Comparison of ENCODE assay signal across 9 cellular contexts in genomic region chr1:173206816-173207595, GRCh38. TPM values are rescaled to one million over a fixed set of nuclear protein-coding genes. Genes with fewer than 3 reads are reported as not detected.
A peak's percentile ranks its signal among the peaks of the same experiment; 100 is the strongest.
DNase-seq lines count a peak whose midpoint lies in the region; ATAC-seq and TF ChIP-seq lines count a peak whose summit lies in the region.
"Had no signal": no experiment of that assay in that cellular context is flagged by ENCODE, and none has a peak within 500 bp of the region (broad histone marks: within the 10 kb centered on the region; RNA-seq: fewer than 3 reads in every experiment).

A gene with protein sequence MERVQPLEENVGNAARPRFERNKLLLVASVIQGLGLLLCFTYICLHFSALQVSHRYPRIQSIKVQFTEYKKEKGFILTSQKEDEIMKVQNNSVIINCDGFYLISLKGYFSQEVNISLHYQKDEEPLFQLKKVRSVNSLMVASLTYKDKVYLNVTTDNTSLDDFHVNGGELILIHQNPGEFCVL (minus strand): TSS chr1:173207331. CDS start chr1:173207176, 155 bp downstream.

- peak within 1 kb of the TSS; percentile 78 for H3K18ac ChIP-seq in neuronal stem cell (ENCODE audit: low read length)

- H3K4me1 ChIP-seq in CD4-positive, alpha-beta memory T cell (ENCODE audit: insufficient read depth, low read length): peaks cover 41% of the 10 kb centered on the region
- H3K4me1 ChIP-seq in neuronal stem cell (ENCODE audit: control insufficient read depth in 2 of 2, insufficient read depth in 1 of 2, low read depth in 1 of 2, low read length in 2 of 2): peaks cover 0 to 14% of the 10 kb centered on the region in 2 donors

- peak within 1 kb of the TSS in 1 of 2 donors; percentile 9 for H3K4me3 ChIP-seq in CD4-positive, alpha-beta memory T cell (ENCODE audit: low read length in 2 of 2)
- H3K4me3 ChIP-seq in brain microvascular endothelial cell (ENCODE audit: low read depth, low read length): peak within 1 kb of the TSS; percentile 15
- H3K4me3 ChIP-seq in neuronal stem cell (ENCODE audit: low read length in 2 of 2): no peak within 1 kb of the TSS

- no peak within 1 kb of the TSS for H3K23ac ChIP-seq in neuronal stem cell (ENCODE audit: low read depth, low read length, poor library complexity)

- H2BK5ac ChIP-seq in neuronal stem cell (ENCODE audit: low read length): no peak within 1 kb of the TSS

- DNase-seq in CD4-positive, alpha-beta memory T cell: peak in 1 of 5 donors; percentile 3
- DNase-seq in NOMO-1 treated with dmso at 0.1 percent for 144 hours (lab: John Stamatoyannopoulos, UW; ENCODE audit: unreplicated experiment) (peak; percentile 74), brain microvascular endothelial cell (no peak), neuronal stem cell (ENCODE audit: low spot score) (no peak), inferior parietal cortex (ENCODE audit: extremely low spot score) (no peak)

- H3K36me3 Mint-ChIP-seq in CD4-positive, alpha-beta memory T cell: no peaks in the 10 kb centered on the region

- H3K4ac ChIP-seq in neuronal stem cell (ENCODE audit: low read length): no peak within 1 kb of the TSS

- no peak within 1 kb of the TSS for H3K9ac ChIP-seq in neuronal stem cell (ENCODE audit: low read depth, low read length, poor library complexity)

- H4K91ac ChIP-seq in neuronal stem cell (ENCODE audit: low read depth, low read length, poor library complexity): no peak within 1 kb of the TSS

- peak within 1 kb of the TSS; percentile 64 for H3K14ac ChIP-seq in neuronal stem cell (ENCODE audit: low read length)

- H3K4me2 ChIP-seq in neuronal stem cell (ENCODE audit: insufficient read depth, low read length, poor library complexity, severe bottlenecking): peak within 1 kb of the TSS; percentile 3

- no peak within 1 kb of the TSS for H2BK120ac ChIP-seq in neuronal stem cell (ENCODE audit: low read depth, low read length)

- in situ Hi-C loops in brain microvascular endothelial cell (cut with HindIII; ENCODE audit: low pct_ligation_motif_present, low sequenced_read_pairs): loop anchor here (25.0 kb wide), 1 partner anchor 445 kb away; no protein-coding TSS in a partner anchor

- CTCF ChIA-PET in CD4-positive, alpha-beta memory T cell (lab: Charles Lee; ENCODE audit: partially characterized antibody): interaction anchor here (1.5 to 10.3 kb wide), 3 partner anchors 9 to 463 kb away, joined by 3 to 242 read pairs (median 205); no protein-coding TSS in a partner anchor

- peak within 1 kb of the TSS; percentile 48 for H4K8ac ChIP-seq in neuronal stem cell (ENCODE audit: low read depth, low read length)

- H2BK15ac ChIP-seq in neuronal stem cell (ENCODE audit: low read length): no peak within 1 kb of the TSS

- no peaks in the 10 kb centered on the region for H3K27me3 ChIP-seq in CD4-positive, alpha-beta memory T cell (ENCODE audit: insufficient read depth, low read length)
- H3K27me3 ChIP-seq in brain microvascular endothelial cell (replicated peaks): no peaks in the 10 kb centered on the region
- H3K27me3 ChIP-seq in neuronal stem cell (ENCODE audit: control insufficient read depth in 3 of 3, insufficient read depth in 3 of 3, low read depth in 1 of 3, low read length in 3 of 3): no peaks in the 10 kb centered on the region

- no peak within 1 kb of the TSS for H2AFZ ChIP-seq in neuronal stem cell (ENCODE audit: low read length)

- H2BK12ac ChIP-seq in neuronal stem cell (ENCODE audit: low read length): no peak within 1 kb of the TSS

- ATAC-seq in HG03025 (IDR thresholded peaks at IDR 0.05; ENCODE audit: low FRiP score, unreplicated experiment) (no peak), GM19351 (IDR thresholded peaks at IDR 0.05; ENCODE audit: unreplicated experiment) (no peak), GM18511 (IDR thresholded peaks at IDR 0.05; ENCODE audit: unreplicated experiment) (no peak)

- H3K36me3 ChIP-seq in CD4-positive, alpha-beta memory T cell (ENCODE audit: insufficient read depth, low read length): no peaks in the 10 kb centered on the region
- H3K36me3 ChIP-seq in brain microvascular endothelial cell (replicated peaks) (no peaks in the 10 kb centered on the region), neuronal stem cell (replicated peaks in 1 of 2; ENCODE audit: control insufficient read depth in 2 of 2, insufficient read depth in 2 of 2, low read length in 2 of 2) (no peaks in the 10 kb centered on the region)

- no peak within 1 kb of the TSS for H2AK5ac ChIP-seq in neuronal stem cell (ENCODE audit: low read depth, low read length)

- H3K9me3 ChIP-seq in CD4-positive, alpha-beta memory T cell (ENCODE audit: control insufficient read depth in 1 of 2, low read length in 2 of 2): no peaks in the 10 kb centered on the region
- H3K9me3 ChIP-seq in neuronal stem cell (replicated peaks in 1 of 2; ENCODE audit: control insufficient read depth in 2 of 2, insufficient read depth in 1 of 2, low read depth in 1 of 2, low read length in 2 of 2): no peaks in the 10 kb centered on the region

- no peaks in the 10 kb centered on the region for H3K9me3 Mint-ChIP-seq in CD4-positive, alpha-beta memory T cell

- no peak for TF ChIP-seq CTCF in brain microvascular endothelial cell (IDR thresholded peaks at IDR 0.05; ENCODE audit: low read depth, low read length, missing control alignments)

- H3K4me1 Mint-ChIP-seq in CD4-positive, alpha-beta memory T cell: peaks cover 31 to 70% (median 44%) of the 10 kb centered on the region in 4 donors

- POLR2A ChIA-PET in CD4-positive, alpha-beta memory T cell (lab: Charles Lee; ENCODE audit: partially characterized antibody): interaction anchor here (0.9 kb wide), 1 partner anchor 381 kb away, joined by 4 read pairs; no protein-coding TSS in a partner anchor

- H3K27ac Mint-ChIP-seq in CD4-positive, alpha-beta memory T cell: peak within 1 kb of the TSS; percentile 66 to 85 (median 83)

- no CpG with 5 or more reads among the region's 12 CpGs for WGBS in neuronal stem cell (ENCODE audit: extremely low coverage in 2 of 2, insufficient read length in 2 of 2, insufficient replicate concordance in 1 of 2), 2 donors

- intact Hi-C loops in CD4-positive, alpha-beta memory T cell (cut with micrococcal nuclease): loop anchor here (10.0 kb wide), 1 partner anchor 1538 kb away; no protein-coding TSS in a partner anchor

- H3K79me1 ChIP-seq in neuronal stem cell (ENCODE audit: low read depth, low read length): no peaks in the 10 kb centered on the region

- peak within 1 kb of the TSS; percentile 4 to 82 (median 76) for H3K4me3 Mint-ChIP-seq in CD4-positive, alpha-beta memory T cell

- no peaks in the 10 kb centered on the region for H3K27me3 Mint-ChIP-seq in CD4-positive, alpha-beta memory T cell

- H3K27ac ChIP-seq in CD4-positive, alpha-beta memory T cell (ENCODE audit: low read depth, low read length): no peak within 1 kb of the TSS
- H3K27ac ChIP-seq in brain microvascular endothelial cell (peak within 1 kb of the TSS; percentile 89), neuronal stem cell (replicated peaks; ENCODE audit: low read length) (no peak within 1 kb of the TSS)
- H3K27ac ChIP-seq: VCaP had no signal

RNA-seq across cellular contexts. Expression of the gene that starts here (rescaled TPM):
- total RNA-seq in CD4-positive, alpha-beta memory T cell: 1 to 10 TPM; 3.9 TPM
- polyA plus RNA-seq in CD4-positive, alpha-beta memory T cell: under 1 TPM; 0.18 to 0.96 TPM
- 0.60 TPM for polyA plus RNA-seq in neuronal stem cell (2013, experiment 1 of 2)
- 0.62 TPM for polyA plus RNA-seq in neuronal stem cell (2013, experiment 2 of 2)
